27 cellular contexts compared by ENCODE assay signal in genomic region chr10:16640153-16640552, GRCh38.
"Had no signal": no experiment of that assay in that cellular context is flagged by ENCODE, and none has a peak within 500 bp of the region (broad histone marks: within the 10 kb centered on the region; RNA-seq: fewer than 3 reads in every experiment).

No MANE protein-coding gene starts in this region.

- ATAC-seq: left lobe of liver; lower lobe of right lung; psoas muscle; right lobe of liver; stimulated activated memory B cell treated with anti-CD40 and anti-IgM and Interleukin-4, amounts not matched to agents 10 μg/mL and 1 μg/mL and 100 μg/mL, for 72 hours; stimulated activated naive CD8-positive, alpha-beta T cell treated with anti-CD3 and anti-CD28 coated beads, Interleukin-15, amount 100 ng/mL, for 72 hours had no signal

- DNase-seq: hippocampal formation; islet precursor cell; lower lobe of right lung; mammary epithelial cell; mesenchymal stem cell; naive B cell; occipital lobe; psoas muscle; right lobe of liver; stimulated activated CD4-positive, alpha-beta T cell treated with anti-CD3 and anti-CD28 coated beads, Interleukin-1b, Interleukin-23, amount 100 ng/mL, for 48 hours; stimulated activated CD4-positive, alpha-beta T cell treated with anti-CD3 and anti-CD28 coated beads, Interleukin-2, amount 100 ng/mL, for 48 hours; stimulated activated CD4-positive, alpha-beta T cell treated with anti-CD3 and anti-CD28 coated beads, Interleukin-4, amount 100 ng/mL, for 4 hours; stimulated activated CD8-positive, alpha-beta memory T cell treated with anti-CD3 and anti-CD28 coated beads, Interleukin-4, amount 100 ng/mL, for 48 hours; stimulated activated naive CD4-positive, alpha-beta T cell treated with Interleukin-2 at 50 U/mL for 16 hours; stimulated activated naive CD8-positive, alpha-beta T cell treated with anti-CD3 and anti-CD28 coated beads, Interleukin-15, amount 100 ng/mL, for 72 hours; substantia nigra; uterus had no signal

- H3K27ac Mint-ChIP-seq: mesothelial cell of epicardium; nephron; stimulated activated memory B cell treated with anti-CD40 and anti-IgM and Interleukin-4, amounts not matched to agents 10 μg/mL and 1 μg/mL and 100 μg/mL, for 72 hours; type B pancreatic cell had no signal

- H3K4me1 ChIP-seq: lower lobe of right lung, psoas muscle, right lobe of liver, tibial nerve, uterus had no signal

- H3K27ac ChIP-seq: lower lobe of right lung, neutrophil, parathyroid adenoma, psoas muscle, right lobe of liver, tibial nerve, uterus had no signal

- H3K4me1 Mint-ChIP-seq: mesothelial cell of epicardium, nephron, neural crest cell had no signal

- H3K27me3 ChIP-seq: neutrophil, right lobe of liver, tibial nerve, uterus had no signal

- H3K9me3 Mint-ChIP-seq: mesothelial cell of epicardium; naive B cell; nephron; neural crest cell; stimulated activated memory B cell treated with anti-CD40 and anti-IgM and Interleukin-4, amounts not matched to agents 10 μg/mL and 1 μg/mL and 100 μg/mL, for 72 hours; stimulated activated naive CD8-positive, alpha-beta T cell treated with anti-CD3 and anti-CD28 coated beads, Interleukin-15, amount 100 ng/mL, for 72 hours; type B pancreatic cell had no signal

- H3K4me3 ChIP-seq: lower lobe of right lung, psoas muscle, right lobe of liver, smooth muscle cell, tibial nerve, uterus had no signal

- H3K36me3 Mint-ChIP-seq: mesothelial cell of epicardium, type B pancreatic cell had no signal

- H3K36me3 ChIP-seq: lower lobe of right lung, neutrophil, right lobe of liver, tibial nerve, uterus had no signal

- H3K9me3 ChIP-seq: lower lobe of right lung, neutrophil, psoas muscle, right lobe of liver, tibial nerve, uterus had no signal

- H3K4me3 Mint-ChIP-seq: mesothelial cell of epicardium; naive B cell; nephron; neural crest cell; stimulated activated memory B cell treated with anti-CD40 and anti-IgM and Interleukin-4, amounts not matched to agents 10 μg/mL and 1 μg/mL and 100 μg/mL, for 72 hours; stimulated activated naive CD8-positive, alpha-beta T cell treated with anti-CD3 and anti-CD28 coated beads, Interleukin-15, amount 100 ng/mL, for 72 hours; type B pancreatic cell had no signal

- H3K27me3 Mint-ChIP-seq: naive B cell; stimulated activated memory B cell treated with anti-CD40 and anti-IgM and Interleukin-4, amounts not matched to agents 10 μg/mL and 1 μg/mL and 100 μg/mL, for 72 hours; stimulated activated naive CD8-positive, alpha-beta T cell treated with anti-CD3 and anti-CD28 coated beads, Interleukin-15, amount 100 ng/mL, for 72 hours; type B pancreatic cell had no signal
